ENCODE assay signal across 1 cellular context in the genomic region with DNA sequence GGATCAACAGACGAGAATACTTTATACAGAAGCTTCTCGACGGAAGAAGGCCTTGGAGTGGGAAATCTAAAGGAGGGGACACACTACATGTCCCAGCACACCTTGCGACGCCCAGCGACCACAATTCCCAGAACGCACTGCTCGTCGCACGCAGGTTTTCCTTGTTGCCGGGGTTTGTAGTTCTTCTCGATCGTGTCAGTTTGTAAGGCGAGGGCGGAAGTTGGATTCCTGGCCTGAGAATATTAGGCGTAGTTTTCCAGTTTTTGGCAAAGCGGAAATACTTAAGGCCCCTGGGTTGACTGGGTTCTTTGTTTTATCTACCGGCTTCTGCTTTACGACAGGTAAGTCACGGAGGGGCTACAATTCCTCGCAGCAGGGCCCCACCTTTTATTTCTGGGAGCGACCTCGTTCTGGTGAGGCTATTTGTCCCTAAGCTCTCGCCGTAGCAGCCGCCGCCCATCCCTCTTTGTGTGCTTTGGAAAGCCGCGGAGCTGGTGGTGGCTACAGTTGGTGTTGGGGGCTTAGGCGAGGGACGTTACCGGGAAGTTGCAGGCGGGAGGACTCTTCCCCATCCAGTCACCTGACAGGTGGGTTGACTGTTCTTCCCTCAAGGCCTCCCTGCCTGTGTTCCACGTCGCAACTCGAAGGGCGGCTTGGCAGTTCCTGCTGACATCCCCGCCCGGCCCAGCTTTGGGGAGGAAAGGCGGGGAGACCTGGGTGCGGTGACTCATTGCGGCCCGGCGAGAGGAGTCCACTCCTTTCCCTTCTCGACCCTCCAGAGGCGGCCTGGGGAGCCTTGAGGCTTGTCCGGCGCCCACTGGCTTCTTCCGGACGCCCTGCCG.
TF ChIP-seq lines count a peak whose summit lies in the region.

Gene DYNC1I2 (plus strand): TSS at position 183 of the 842 bp plus-strand sequence. CDS start 2,687 bp downstream, outside the sequence.

TF ChIP-seq in H1, 55 proteins besides CTCF, POLR2A, EP300 and RAD21 (continued from another document):
- TF ChIP-seq SAP30 (IDR thresholded peaks at IDR 0.05; ENCODE audit: insufficient read depth, insufficient replicate concordance, low read length): peak; percentile 92
- TF ChIP-seq, protein P1, sequence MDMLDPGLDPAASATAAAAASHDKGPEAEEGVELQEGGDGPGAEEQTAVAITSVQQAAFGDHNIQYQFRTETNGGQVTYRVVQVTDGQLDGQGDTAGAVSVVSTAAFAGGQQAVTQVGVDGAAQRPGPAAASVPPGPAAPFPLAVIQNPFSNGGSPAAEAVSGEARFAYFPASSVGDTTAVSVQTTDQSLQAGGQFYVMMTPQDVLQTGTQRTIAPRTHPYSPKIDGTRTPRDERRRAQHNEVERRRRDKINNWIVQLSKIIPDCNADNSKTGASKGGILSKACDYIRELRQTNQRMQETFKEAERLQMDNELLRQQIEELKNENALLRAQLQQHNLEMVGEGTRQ (IDR thresholded peaks at IDR 0.05; ENCODE audit: low read length): peak; percentile 42; the same call in 1 of the 2 replicates
- peak; percentile 62; the same call in 1 of the 2 replicates for TF ChIP-seq TBP (IDR thresholded peaks at IDR 0.05; ENCODE audit: low read depth, low read length)
- TF ChIP-seq RBBP5 (IDR thresholded peaks at IDR 0.05; ENCODE audit: borderline replicate concordance, low read depth, low read length): no peak
- TF ChIP-seq, protein P2, sequence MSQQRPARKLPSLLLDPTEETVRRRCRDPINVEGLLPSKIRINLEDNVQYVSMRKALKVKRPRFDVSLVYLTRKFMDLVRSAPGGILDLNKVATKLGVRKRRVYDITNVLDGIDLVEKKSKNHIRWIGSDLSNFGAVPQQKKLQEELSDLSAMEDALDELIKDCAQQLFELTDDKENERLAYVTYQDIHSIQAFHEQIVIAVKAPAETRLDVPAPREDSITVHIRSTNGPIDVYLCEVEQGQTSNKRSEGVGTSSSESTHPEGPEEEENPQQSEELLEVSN (IDR thresholded peaks at IDR 0.05): 0 out of 2 replicates have a peak, but pooled peaks have one; percentile 8
- TF ChIP-seq KDM4A (IDR thresholded peaks at IDR 0.05; ENCODE audit: low read depth, low read length, severe bottlenecking): peak; percentile 94
- TF ChIP-seq TEAD4 (IDR thresholded peaks at IDR 0.05; ENCODE audit: low read depth, low read length): peak; percentile 31; the same call in 1 of the 2 replicates
- TF ChIP-seq, protein P3, sequence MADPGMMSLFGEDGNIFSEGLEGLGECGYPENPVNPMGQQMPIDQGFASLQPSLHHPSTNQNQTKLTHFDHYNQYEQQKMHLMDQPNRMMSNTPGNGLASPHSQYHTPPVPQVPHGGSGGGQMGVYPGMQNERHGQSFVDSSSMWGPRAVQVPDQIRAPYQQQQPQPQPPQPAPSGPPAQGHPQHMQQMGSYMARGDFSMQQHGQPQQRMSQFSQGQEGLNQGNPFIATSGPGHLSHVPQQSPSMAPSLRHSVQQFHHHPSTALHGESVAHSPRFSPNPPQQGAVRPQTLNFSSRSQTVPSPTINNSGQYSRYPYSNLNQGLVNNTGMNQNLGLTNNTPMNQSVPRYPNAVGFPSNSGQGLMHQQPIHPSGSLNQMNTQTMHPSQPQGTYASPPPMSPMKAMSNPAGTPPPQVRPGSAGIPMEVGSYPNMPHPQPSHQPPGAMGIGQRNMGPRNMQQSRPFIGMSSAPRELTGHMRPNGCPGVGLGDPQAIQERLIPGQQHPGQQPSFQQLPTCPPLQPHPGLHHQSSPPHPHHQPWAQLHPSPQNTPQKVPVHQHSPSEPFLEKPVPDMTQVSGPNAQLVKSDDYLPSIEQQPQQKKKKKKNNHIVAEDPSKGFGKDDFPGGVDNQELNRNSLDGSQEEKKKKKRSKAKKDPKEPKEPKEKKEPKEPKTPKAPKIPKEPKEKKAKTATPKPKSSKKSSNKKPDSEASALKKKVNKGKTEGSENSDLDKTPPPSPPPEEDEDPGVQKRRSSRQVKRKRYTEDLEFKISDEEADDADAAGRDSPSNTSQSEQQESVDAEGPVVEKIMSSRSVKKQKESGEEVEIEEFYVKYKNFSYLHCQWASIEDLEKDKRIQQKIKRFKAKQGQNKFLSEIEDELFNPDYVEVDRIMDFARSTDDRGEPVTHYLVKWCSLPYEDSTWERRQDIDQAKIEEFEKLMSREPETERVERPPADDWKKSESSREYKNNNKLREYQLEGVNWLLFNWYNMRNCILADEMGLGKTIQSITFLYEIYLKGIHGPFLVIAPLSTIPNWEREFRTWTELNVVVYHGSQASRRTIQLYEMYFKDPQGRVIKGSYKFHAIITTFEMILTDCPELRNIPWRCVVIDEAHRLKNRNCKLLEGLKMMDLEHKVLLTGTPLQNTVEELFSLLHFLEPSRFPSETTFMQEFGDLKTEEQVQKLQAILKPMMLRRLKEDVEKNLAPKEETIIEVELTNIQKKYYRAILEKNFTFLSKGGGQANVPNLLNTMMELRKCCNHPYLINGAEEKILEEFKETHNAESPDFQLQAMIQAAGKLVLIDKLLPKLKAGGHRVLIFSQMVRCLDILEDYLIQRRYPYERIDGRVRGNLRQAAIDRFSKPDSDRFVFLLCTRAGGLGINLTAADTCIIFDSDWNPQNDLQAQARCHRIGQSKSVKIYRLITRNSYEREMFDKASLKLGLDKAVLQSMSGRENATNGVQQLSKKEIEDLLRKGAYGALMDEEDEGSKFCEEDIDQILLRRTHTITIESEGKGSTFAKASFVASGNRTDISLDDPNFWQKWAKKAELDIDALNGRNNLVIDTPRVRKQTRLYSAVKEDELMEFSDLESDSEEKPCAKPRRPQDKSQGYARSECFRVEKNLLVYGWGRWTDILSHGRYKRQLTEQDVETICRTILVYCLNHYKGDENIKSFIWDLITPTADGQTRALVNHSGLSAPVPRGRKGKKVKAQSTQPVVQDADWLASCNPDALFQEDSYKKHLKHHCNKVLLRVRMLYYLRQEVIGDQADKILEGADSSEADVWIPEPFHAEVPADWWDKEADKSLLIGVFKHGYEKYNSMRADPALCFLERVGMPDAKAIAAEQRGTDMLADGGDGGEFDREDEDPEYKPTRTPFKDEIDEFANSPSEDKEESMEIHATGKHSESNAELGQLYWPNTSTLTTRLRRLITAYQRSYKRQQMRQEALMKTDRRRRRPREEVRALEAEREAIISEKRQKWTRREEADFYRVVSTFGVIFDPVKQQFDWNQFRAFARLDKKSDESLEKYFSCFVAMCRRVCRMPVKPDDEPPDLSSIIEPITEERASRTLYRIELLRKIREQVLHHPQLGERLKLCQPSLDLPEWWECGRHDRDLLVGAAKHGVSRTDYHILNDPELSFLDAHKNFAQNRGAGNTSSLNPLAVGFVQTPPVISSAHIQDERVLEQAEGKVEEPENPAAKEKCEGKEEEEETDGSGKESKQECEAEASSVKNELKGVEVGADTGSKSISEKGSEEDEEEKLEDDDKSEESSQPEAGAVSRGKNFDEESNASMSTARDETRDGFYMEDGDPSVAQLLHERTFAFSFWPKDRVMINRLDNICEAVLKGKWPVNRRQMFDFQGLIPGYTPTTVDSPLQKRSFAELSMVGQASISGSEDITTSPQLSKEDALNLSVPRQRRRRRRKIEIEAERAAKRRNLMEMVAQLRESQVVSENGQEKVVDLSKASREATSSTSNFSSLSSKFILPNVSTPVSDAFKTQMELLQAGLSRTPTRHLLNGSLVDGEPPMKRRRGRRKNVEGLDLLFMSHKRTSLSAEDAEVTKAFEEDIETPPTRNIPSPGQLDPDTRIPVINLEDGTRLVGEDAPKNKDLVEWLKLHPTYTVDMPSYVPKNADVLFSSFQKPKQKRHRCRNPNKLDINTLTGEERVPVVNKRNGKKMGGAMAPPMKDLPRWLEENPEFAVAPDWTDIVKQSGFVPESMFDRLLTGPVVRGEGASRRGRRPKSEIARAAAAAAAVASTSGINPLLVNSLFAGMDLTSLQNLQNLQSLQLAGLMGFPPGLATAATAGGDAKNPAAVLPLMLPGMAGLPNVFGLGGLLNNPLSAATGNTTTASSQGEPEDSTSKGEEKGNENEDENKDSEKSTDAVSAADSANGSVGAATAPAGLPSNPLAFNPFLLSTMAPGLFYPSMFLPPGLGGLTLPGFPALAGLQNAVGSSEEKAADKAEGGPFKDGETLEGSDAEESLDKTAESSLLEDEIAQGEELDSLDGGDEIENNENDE (IDR thresholded peaks at IDR 0.05; ENCODE audit: insufficient replicate concordance, low read length): no peak
- peak; percentile 57; the same call in 1 of the 2 replicates for TF ChIP-seq POLR2AphosphoS5 (IDR thresholded peaks at IDR 0.05; ENCODE audit: low read depth, low read length)
- TF ChIP-seq, protein P4, sequence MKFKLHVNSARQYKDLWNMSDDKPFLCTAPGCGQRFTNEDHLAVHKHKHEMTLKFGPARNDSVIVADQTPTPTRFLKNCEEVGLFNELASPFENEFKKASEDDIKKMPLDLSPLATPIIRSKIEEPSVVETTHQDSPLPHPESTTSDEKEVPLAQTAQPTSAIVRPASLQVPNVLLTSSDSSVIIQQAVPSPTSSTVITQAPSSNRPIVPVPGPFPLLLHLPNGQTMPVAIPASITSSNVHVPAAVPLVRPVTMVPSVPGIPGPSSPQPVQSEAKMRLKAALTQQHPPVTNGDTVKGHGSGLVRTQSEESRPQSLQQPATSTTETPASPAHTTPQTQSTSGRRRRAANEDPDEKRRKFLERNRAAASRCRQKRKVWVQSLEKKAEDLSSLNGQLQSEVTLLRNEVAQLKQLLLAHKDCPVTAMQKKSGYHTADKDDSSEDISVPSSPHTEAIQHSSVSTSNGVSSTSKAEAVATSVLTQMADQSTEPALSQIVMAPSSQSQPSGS (IDR thresholded peaks at IDR 0.05; ENCODE audit: low read length): no peak
- peak; percentile 82 to 87; a peak in 2 of 4 replicates for TF ChIP-seq SIN3A (conservative IDR thresholded peaks at IDR 0.05 in 1 of 2, IDR thresholded peaks at IDR 0.05 in 1 of 2; ENCODE audit: low read depth in 1 of 2, low read length in 2 of 2)
- TF ChIP-seq, protein P5, sequence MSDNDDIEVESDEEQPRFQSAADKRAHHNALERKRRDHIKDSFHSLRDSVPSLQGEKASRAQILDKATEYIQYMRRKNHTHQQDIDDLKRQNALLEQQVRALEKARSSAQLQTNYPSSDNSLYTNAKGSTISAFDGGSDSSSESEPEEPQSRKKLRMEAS (IDR thresholded peaks at IDR 0.05): 0 out of 2 replicates have a peak, but pooled peaks have one; percentile 39
- TF ChIP-seq FOSL1 (IDR thresholded peaks at IDR 0.05; ENCODE audit: insufficient read depth, low read depth, low read length): no peak
